Comparison of ENCODE assay signal across 21 cellular contexts in the genomic region with DNA sequence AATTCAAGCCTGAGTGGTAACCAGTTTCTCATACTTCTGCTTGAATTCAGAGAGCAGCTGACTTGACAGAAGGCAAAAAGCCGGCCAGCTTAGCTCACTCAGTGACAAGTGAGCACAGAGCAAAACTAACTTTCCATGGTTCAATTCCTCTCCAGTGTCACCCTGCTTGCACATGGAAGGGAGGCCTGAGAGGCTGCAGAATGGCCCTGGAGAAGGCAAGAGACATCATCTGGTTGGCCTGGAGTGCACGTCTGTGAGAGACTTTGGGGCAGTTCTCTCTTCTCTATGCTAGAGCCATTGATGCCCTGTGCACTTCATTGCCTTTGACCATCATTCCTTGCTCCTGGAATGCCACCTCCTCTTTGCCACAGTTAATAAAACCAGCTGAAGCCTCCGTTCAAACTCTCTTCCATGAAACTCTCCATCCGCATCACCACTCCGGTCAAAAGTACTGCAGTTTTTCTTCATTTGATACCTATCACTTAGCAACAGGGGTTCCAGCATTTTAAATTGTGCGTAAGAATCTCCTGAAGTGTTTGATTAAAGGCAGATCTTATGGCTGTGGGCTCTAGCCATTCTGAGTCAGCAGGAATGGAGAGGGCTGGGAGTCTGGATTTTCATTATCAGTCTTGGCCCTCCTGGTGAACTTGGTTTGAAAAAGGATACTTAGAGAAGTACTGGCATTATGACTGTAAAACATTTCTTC.
"Had no signal": no experiment of that assay in that cellular context is flagged by ENCODE, and none has a peak within 500 bp of the region (broad histone marks: within the 10 kb centered on the region; RNA-seq: fewer than 3 reads in every experiment).

No MANE protein-coding gene starts in this region.

- FAIRE-seq: endometrium, small intestine had no signal

- H3K9ac ChIP-seq: neural progenitor cell had no signal

- H3K79me2 ChIP-seq: hepatocyte had no signal

- H3K4me2 ChIP-seq: hepatocyte, neural progenitor cell had no signal

- DNase-seq: activated CD4-positive, alpha-beta T cell treated with anti-CD3 and anti-CD28 coated beads for 4 hours; activated CD4-positive, alpha-beta T cell treated with anti-CD3 and anti-CD28 coated beads, Interleukin-2, amount 50 U/mL, for 48 hours; activated CD4-positive, CD25-positive, alpha-beta regulatory T cell; activated effector memory CD4-positive, alpha-beta T cell treated with anti-CD3 and anti-CD28 coated beads, Interleukin-2, amount 50 U/mL, for 16 hours; activated naive CD4-positive, alpha-beta T cell treated with anti-CD3 and anti-CD28 coated beads, Interleukin-2, amount 50 U/mL, for 16 hours; activated naive CD8-positive, alpha-beta T cell treated with anti-CD3 and anti-CD28 coated beads, Interleukin-2, amount 50 U/mL, for 24 hours; caudate nucleus; effector CD4-positive, alpha-beta T cell; foreskin melanocyte; immature natural killer cell; kidney glomerular epithelial cell; left ventricle myocardium inferior; naive thymus-derived CD8-positive, alpha-beta T cell; small intestine; stimulated activated naive B cell treated with anti-CD40 and anti-IgM and Interleukin-4, amounts not matched to agents 10 μg/mL and 1 μg/mL and 100 μg/mL, for 72 hours; trophoblast cell had no signal

- H3K4me1 ChIP-seq: left ventricle myocardium inferior, neural progenitor cell, vagina had no signal

- H2AFZ ChIP-seq: hepatocyte, neural progenitor cell had no signal

- H3K4me3 ChIP-seq: hepatocyte, left ventricle myocardium inferior, neural progenitor cell, vagina had no signal

- ATAC-seq: activated naive CD8-positive, alpha-beta T cell treated with anti-CD3 and anti-CD28 coated beads, Interleukin-2, amount 50 U/mL, for 24 hours; naive thymus-derived CD8-positive, alpha-beta T cell; sciatic nerve had no signal

- H3K36me3 ChIP-seq: left ventricle myocardium inferior, vagina had no signal

- H3K9me3 ChIP-seq: vagina had no signal

- H3K27me3 ChIP-seq: neural progenitor cell, vagina had no signal

- H3K27ac ChIP-seq: hepatocyte, left ventricle myocardium inferior, neural progenitor cell, vagina had no signal
